Comparison of ENCODE assay signal across 17 cellular contexts in genomic region chr15:52348056-52348745, GRCh38. TPM values are rescaled to one million over a fixed set of nuclear protein-coding genes. Genes with fewer than 3 reads are reported as not detected.
DNase-seq lines count a peak whose midpoint lies in the region; ATAC-seq, FAIRE-seq and TF ChIP-seq lines count a peak whose summit lies in the region.
"Had no signal": no experiment of that assay in that cellular context is flagged by ENCODE, and none has a peak within 500 bp of the region (broad histone marks: within the 10 kb centered on the region; RNA-seq: fewer than 3 reads in every experiment).

No MANE protein-coding gene starts in this region.

- TF ChIP-seq CTCF in brain microvascular endothelial cell (IDR thresholded peaks at IDR 0.05; ENCODE audit: low read depth, low read length, missing control alignments) (no peak), kidney (IDR thresholded peaks at IDR 0.05; ENCODE audit: borderline replicate concordance, extremely low read depth, insufficient read depth) (no peak)

- peaks cover 28% of the 10 kb centered on the region for H3K36me3 Mint-ChIP-seq in stimulated activated naive CD8-positive, alpha-beta T cell treated with anti-CD3 and anti-CD28 coated beads, Interleukin-15, Interleukin-2, amounts not matched to agents 100 ng/mL and 50 ng/mL, for 24 hours (ENCODE audit: low read depth)

- H3K27ac ChIP-seq in brain microvascular endothelial cell, result no peak overlapping the region
- no peak overlapping the region for H3K27ac ChIP-seq in kidney (ENCODE audit: low read depth in 2 of 2, low read length in 2 of 2)
- H3K27ac ChIP-seq: thoracic aorta had no signal

- no peak overlapping the region for H3K4me3 Mint-ChIP-seq in stimulated activated naive CD8-positive, alpha-beta T cell treated with anti-CD3 and anti-CD28 coated beads, Interleukin-15, Interleukin-2, amounts not matched to agents 100 ng/mL and 50 ng/mL, for 24 hours
- H3K4me3 Mint-ChIP-seq: activated CD4-positive, alpha-beta T cell treated with anti-CD3 and anti-CD28 coated beads for 36 hours; activated naive CD8-positive, alpha-beta T cell treated with anti-CD3 and anti-CD28 coated beads, Interleukin-2, amount 10 ng/mL, durations not matched to agents 7 days and 5 days; nephron; T-helper 2 cell treated with Interferon-gamma antibody and Interleukin-4, amounts not matched to agents 5 μg/mL and 100 μg/mL, for 36 hours had no signal

- no peaks in the 10 kb centered on the region for H3K9me3 ChIP-seq in kidney (ENCODE audit: control insufficient read depth in 1 of 2, low read length in 2 of 2)
- H3K9me3 ChIP-seq: thoracic aorta had no signal

- no peak for ATAC-seq in stimulated activated naive CD8-positive, alpha-beta T cell treated with anti-CD3 and anti-CD28 coated beads, Interleukin-15, Interleukin-2, amounts not matched to agents 100 U/mL and 50 U/mL, for 24 hours
- ATAC-seq in HG02840 (IDR thresholded peaks at IDR 0.05; ENCODE audit: low FRiP score, unreplicated experiment) (no peak), GM19324 (IDR thresholded peaks at IDR 0.05; ENCODE audit: low FRiP score, unreplicated experiment) (no peak)
- ATAC-seq: activated CD4-positive, alpha-beta T cell treated with anti-CD3 and anti-CD28 coated beads for 36 hours had no signal

- FAIRE-seq in kidney (lab: Jason Lieb, UNC), result no peak

- no peaks in the 10 kb centered on the region for H3K27me3 Mint-ChIP-seq in stimulated activated naive CD8-positive, alpha-beta T cell treated with anti-CD3 and anti-CD28 coated beads, Interleukin-15, Interleukin-2, amounts not matched to agents 100 ng/mL and 50 ng/mL, for 24 hours
- H3K27me3 Mint-ChIP-seq: activated CD4-positive, alpha-beta T cell treated with anti-CD3 and anti-CD28 coated beads for 36 hours; activated naive CD8-positive, alpha-beta T cell treated with anti-CD3 and anti-CD28 coated beads, Interleukin-2, amount 10 ng/mL, durations not matched to agents 7 days and 5 days had no signal

- H3K4me1 ChIP-seq in kidney (ENCODE audit: control insufficient read depth in 1 of 2, insufficient read depth in 1 of 2, low read depth in 1 of 2, low read length in 2 of 2), result no peaks in the 10 kb centered on the region

- in situ Hi-C loops in brain microvascular endothelial cell (cut with HindIII; ENCODE audit: low pct_ligation_motif_present, low sequenced_read_pairs), result no loop called here

- no peak overlapping the region for H3K9ac ChIP-seq in kidney (ENCODE audit: low read length in 2 of 2)

- H3K4me3 ChIP-seq in brain microvascular endothelial cell (ENCODE audit: low read depth, low read length) (no peak overlapping the region), kidney (ENCODE audit: low read length in 2 of 2) (no peak overlapping the region)
- H3K4me3 ChIP-seq: thoracic aorta had no signal

- no peaks in the 10 kb centered on the region for H3K27me3 ChIP-seq in brain microvascular endothelial cell (replicated peaks)

- no peaks in the 10 kb centered on the region for H3K9me3 Mint-ChIP-seq in stimulated activated naive CD8-positive, alpha-beta T cell treated with anti-CD3 and anti-CD28 coated beads, Interleukin-15, Interleukin-2, amounts not matched to agents 100 ng/mL and 50 ng/mL, for 24 hours
- H3K9me3 Mint-ChIP-seq: activated naive CD8-positive, alpha-beta T cell treated with anti-CD3 and anti-CD28 coated beads, Interleukin-2, amount 10 ng/mL, durations not matched to agents 7 days and 5 days; nephron; T-helper 2 cell treated with Interferon-gamma antibody and Interleukin-4, amounts not matched to agents 5 μg/mL and 100 μg/mL, for 36 hours had no signal

- H3K36me3 ChIP-seq in brain microvascular endothelial cell (replicated peaks), result peaks cover 6% of the 10 kb centered on the region
- peaks cover 4 to 6% of the 10 kb centered on the region in 2 donors for H3K36me3 ChIP-seq in kidney (ENCODE audit: control insufficient read depth in 1 of 2, insufficient read depth in 2 of 2, low read length in 2 of 2)

- peak overlapping the region; percentile 49 for H3K27ac Mint-ChIP-seq in stimulated activated naive CD8-positive, alpha-beta T cell treated with anti-CD3 and anti-CD28 coated beads, Interleukin-15, Interleukin-2, amounts not matched to agents 100 ng/mL and 50 ng/mL, for 24 hours
- H3K27ac Mint-ChIP-seq: activated CD4-positive, alpha-beta T cell treated with anti-CD3 and anti-CD28 coated beads for 36 hours; activated naive CD8-positive, alpha-beta T cell treated with anti-CD3 and anti-CD28 coated beads, Interleukin-2, amount 10 ng/mL, durations not matched to agents 7 days and 5 days; nephron; T-helper 2 cell treated with Interferon-gamma antibody and Interleukin-4, amounts not matched to agents 5 μg/mL and 100 μg/mL, for 36 hours had no signal

- DNase-seq in stimulated activated naive CD8-positive, alpha-beta T cell treated with anti-CD3 and anti-CD28 coated beads, Interleukin-15, Interleukin-2, amounts not matched to agents 100 U/mL and 50 U/mL, for 24 hours, result no peak
- DNase-seq in brain microvascular endothelial cell (peak; percentile 63), hepatic stellate cell (ENCODE audit: low spot score) (peak; percentile 21), kidney (no peak), iPS-NIHi11 (ENCODE audit: low spot score) (no peak)
- DNase-seq: activated CD4-positive, alpha-beta T cell treated with anti-CD3 and anti-CD28 coated beads for 36 hours; activated naive CD8-positive, alpha-beta T cell treated with anti-CD3 and anti-CD28 coated beads, Interleukin-2, amount 10 ng/mL, durations not matched to agents 7 days and 5 days; cerebellar nuclear complex; hypothalamus; NCI-H1930; RPMI8226 had no signal

- H3K4me1 Mint-ChIP-seq in stimulated activated naive CD8-positive, alpha-beta T cell treated with anti-CD3 and anti-CD28 coated beads, Interleukin-15, Interleukin-2, amounts not matched to agents 100 ng/mL and 50 ng/mL, for 24 hours (ENCODE audit: low read depth), result no peaks in the 10 kb centered on the region
- H3K4me1 Mint-ChIP-seq: activated CD4-positive, alpha-beta T cell treated with anti-CD3 and anti-CD28 coated beads for 36 hours; nephron had no signal

- intact Hi-C loops in kidney (cut with DNase I), result no loop called here

RNA-seq across cellular contexts. Expression of gene MYO5C, which starts 52.6 kb away (rescaled TPM):
- 41.6 TPM for total RNA-seq in kidney
- polyA plus RNA-seq in kidney (ENCODE audit: insufficient read depth, low read depth, low replicate concordance), result 4.6 TPM

Comparison
In these comparisons a context has a peak if more than half of its experiments do, and no peak if none do; other contexts are left out.
1. DNase-seq: peak in brain microvascular endothelial cell (single experiment) and hepatic stellate cell (single experiment); none in stimulated activated naive CD8-positive, alpha-beta T cell treated with anti-CD3 and anti-CD28 coated beads, Interleukin-15, Interleukin-2, amounts not matched to agents 100 U/mL and 50 U/mL, for 24 hours (single experiment), kidney (single experiment) and iPS-NIHi11 (single experiment).